ENCODE assay signal across 8 cellular contexts in the genomic region with DNA sequence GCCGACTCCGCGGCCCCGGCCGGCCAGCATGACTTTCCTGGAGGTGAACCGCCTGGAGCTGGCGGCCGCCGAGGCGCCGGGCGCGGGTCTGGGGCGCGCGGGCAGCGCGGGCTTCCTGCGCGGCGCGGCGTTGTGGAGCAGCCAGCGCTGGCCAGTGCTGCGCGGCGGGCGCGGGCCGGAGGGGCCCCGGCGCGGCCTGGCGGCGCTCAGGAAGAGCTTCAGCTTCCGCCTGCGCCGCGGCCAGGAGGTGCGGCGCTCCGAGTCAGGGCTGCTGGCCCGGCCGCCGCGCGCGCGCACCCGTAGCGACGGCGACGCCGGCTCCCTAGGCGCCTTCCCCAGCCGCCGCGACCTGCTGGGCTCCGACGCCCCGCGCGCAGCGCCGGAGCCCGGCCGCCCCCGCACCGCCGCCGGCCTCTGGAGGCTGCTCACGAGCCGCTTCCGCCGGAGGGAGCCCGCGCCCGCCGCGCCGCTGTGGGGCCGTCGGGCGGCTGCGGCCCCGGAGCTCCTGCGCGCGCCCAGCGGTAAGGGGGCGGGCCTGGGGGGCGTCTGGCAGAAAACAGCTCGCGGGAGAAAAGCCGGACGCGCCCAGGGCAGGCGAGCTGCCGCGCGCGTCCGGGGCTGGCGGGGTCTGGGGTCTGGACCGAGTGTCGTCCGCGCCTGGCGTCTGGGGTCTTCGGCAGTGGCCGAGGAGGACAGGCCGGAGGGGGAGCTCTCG. TPM values are rescaled to one million over a fixed set of nuclear protein-coding genes. Genes with fewer than 3 reads are reported as not detected.
DNase-seq lines count a peak whose midpoint lies in the region; ATAC-seq, FAIRE-seq and TF ChIP-seq lines count a peak whose summit lies in the region.

No MANE protein-coding gene starts in this region.

- no peaks in the 10 kb centered on the region for H3K9me3 ChIP-seq in DND-41 (ENCODE audit: insufficient read depth, low read length, severe bottlenecking)
- no peaks in the 10 kb centered on the region for H3K9me3 ChIP-seq in pancreas

- 19 to 27% methylated on average over 69 to 114 of the region's 114 CpGs for WGBS in pancreas, 2 donors

- H3K4me1 Mint-ChIP-seq in WTC11, result peaks cover 23% of the 10 kb centered on the region

- H3K27ac ChIP-seq in DND-41 (ENCODE audit: low read length), result no peak overlapping the region
- H3K27ac ChIP-seq in pancreas, result no peak overlapping the region

- no peak for TF ChIP-seq POLR2A in erythroblast (IDR thresholded peaks at IDR 0.05; ENCODE audit: low read length)

- H3K36me3 ChIP-seq in DND-41 (ENCODE audit: insufficient read depth, low read length), result peaks cover 3% of the 10 kb centered on the region; the same call in 1 of the 2 replicates
- peaks cover 0 to 21% (median 12%) of the 10 kb centered on the region in 3 donors for H3K36me3 ChIP-seq in pancreas

- TF ChIP-seq CTCF in DND-41 (IDR thresholded peaks at IDR 0.05; ENCODE audit: borderline replicate concordance, extremely low read depth, low read length, poor library complexity, severe bottlenecking) (no peak), WTC11 (IDR thresholded peaks at IDR 0.05) (no peak), pancreas (IDR thresholded peaks at IDR 0.05) (no peak)

- peaks cover 15% of the 10 kb centered on the region for H3K36me3 Mint-ChIP-seq in WTC11

- H3K4me2 ChIP-seq in DND-41 (ENCODE audit: insufficient read depth, low read length), result peak overlapping the region; percentile 88; the same call in 1 of the 2 replicates

- H3K9me3 Mint-ChIP-seq in WTC11, result no peaks in the 10 kb centered on the region

- intact Hi-C loops in pancreas (cut with DNase I), result no loop called here

- H2AFZ ChIP-seq in DND-41 (ENCODE audit: low read depth, low read length), result no peak overlapping the region

- peaks cover 16% of the 10 kb centered on the region for H4K20me1 ChIP-seq in DND-41 (ENCODE audit: insufficient read depth, low read length)

- no peak overlapping the region; the same call in 1 of the 2 replicates for H3K9ac ChIP-seq in DND-41 (ENCODE audit: low read depth, low read length)

- POLR2A ChIA-PET in WTC11 (lab: Charles Lee), result interaction anchor here (0.8 kb wide), 1 partner anchor 52 kb away, joined by 3 read pairs; no protein-coding TSS in a partner anchor

- peak; percentile 22 for DNase-seq in DND-41
- peak; percentile 46 for DNase-seq in WTC11 (ENCODE audit: low spot score)
- peak; percentile 55 to 57 for DNase-seq in erythroblast (lab: John Stamatoyannopoulos, UW)
- peak in 1 of 6 donors; percentile 76 for DNase-seq in pancreas
- DNase-seq in NCI-H524 treated with DMSO at 0.1 percent for 48 hours (lab: John Stamatoyannopoulos, UW), result no peak
- no peak for DNase-seq in SW480 (ENCODE audit: low spot score)

- CTCF ChIA-PET in WTC11 (lab: Charles Lee), result interaction anchor here (0.8 to 9.9 kb wide), 20 partner anchors 9 to 134 kb away, joined by 3 to 118 read pairs (median 4); a partner anchor contains a TSS

- no peak overlapping the region; the same call in 1 of the 2 replicates for H3K27ac Mint-ChIP-seq in WTC11

- no peak for FAIRE-seq in pancreas (lab: Jason Lieb, UNC)

- no peaks in the 10 kb centered on the region for H3K27me3 ChIP-seq in DND-41 (ENCODE audit: insufficient read depth, low read length, poor library complexity)
- no peaks in the 10 kb centered on the region for H3K27me3 ChIP-seq in pancreas

- H3K4me3 Mint-ChIP-seq in WTC11, result peak overlapping the region; percentile 60

- H3K4me1 ChIP-seq in DND-41 (ENCODE audit: insufficient read depth, low read length), result peaks cover 35% of the 10 kb centered on the region
- peaks cover 4 to 20% (median 13%) of the 10 kb centered on the region in 3 donors for H3K4me1 ChIP-seq in pancreas

- ATAC-seq in DND-41 (ENCODE audit: insufficient read depth, low read depth) (0 out of 3 replicates have a peak, but pooled peaks have one; percentile 4), WTC11 (peak; percentile 11), pancreas (peak in 2 of 4 donors; percentile 4 to 24), HG03460 (IDR thresholded peaks at IDR 0.05; ENCODE audit: unreplicated experiment) (no peak), GM21390 (IDR thresholded peaks at IDR 0.05; ENCODE audit: unreplicated experiment) (no peak)

- peaks cover 9% of the 10 kb centered on the region for H3K27me3 Mint-ChIP-seq in WTC11 (ENCODE audit: low read depth)

- H3K4me3 ChIP-seq in DND-41 (ENCODE audit: low read depth in 1 of 2, low read length in 2 of 2), result peak overlapping the region in 1 of 2 experiments; percentile 29; a peak in 1 of 4 replicates
- H3K4me3 ChIP-seq in pancreas, result peak overlapping the region in 3 of 4 donors; percentile 14 to 38 (median 23)

- peaks cover 18% of the 10 kb centered on the region for H3K79me2 ChIP-seq in DND-41 (ENCODE audit: insufficient read depth, low read length)

TF ChIP-seq in WTC11, 78 proteins besides CTCF, POLR2A, EP300 and RAD21 (continues in another document):
- TF ChIP-seq, protein P1, sequence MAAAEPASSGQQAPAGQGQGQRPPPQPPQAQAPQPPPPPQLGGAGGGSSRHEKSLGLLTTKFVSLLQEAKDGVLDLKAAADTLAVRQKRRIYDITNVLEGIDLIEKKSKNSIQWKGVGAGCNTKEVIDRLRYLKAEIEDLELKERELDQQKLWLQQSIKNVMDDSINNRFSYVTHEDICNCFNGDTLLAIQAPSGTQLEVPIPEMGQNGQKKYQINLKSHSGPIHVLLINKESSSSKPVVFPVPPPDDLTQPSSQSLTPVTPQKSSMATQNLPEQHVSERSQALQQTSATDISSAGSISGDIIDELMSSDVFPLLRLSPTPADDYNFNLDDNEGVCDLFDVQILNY (CRISPR knock-in tag; IDR thresholded peaks at IDR 0.05), result no peak
- TF ChIP-seq ZNF396 (CRISPR knock-in tag; IDR thresholded peaks at IDR 0.05; ENCODE audit: borderline replicate concordance), result no peak
- TF ChIP-seq, protein P2, sequence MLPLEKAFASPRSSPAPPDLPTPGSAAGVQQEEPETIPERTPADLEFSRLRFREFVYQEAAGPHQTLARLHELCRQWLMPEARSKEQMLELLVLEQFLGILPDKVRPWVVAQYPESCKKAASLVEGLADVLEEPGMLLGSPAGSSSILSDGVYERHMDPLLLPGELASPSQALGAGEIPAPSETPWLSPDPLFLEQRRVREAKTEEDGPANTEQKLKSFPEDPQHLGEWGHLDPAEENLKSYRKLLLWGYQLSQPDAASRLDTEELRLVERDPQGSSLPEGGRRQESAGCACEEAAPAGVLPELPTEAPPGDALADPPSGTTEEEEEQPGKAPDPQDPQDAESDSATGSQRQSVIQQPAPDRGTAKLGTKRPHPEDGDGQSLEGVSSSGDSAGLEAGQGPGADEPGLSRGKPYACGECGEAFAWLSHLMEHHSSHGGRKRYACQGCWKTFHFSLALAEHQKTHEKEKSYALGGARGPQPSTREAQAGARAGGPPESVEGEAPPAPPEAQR (CRISPR knock-in tag; IDR thresholded peaks at IDR 0.05), result no peak
- no peak for TF ChIP-seq ZNF121 (CRISPR knock-in tag; IDR thresholded peaks at IDR 0.05)
- no peak for TF ChIP-seq SMAD4 (CRISPR knock-in tag; IDR thresholded peaks at IDR 0.05)
- no peak for TF ChIP-seq HMGA2 (CRISPR knock-in tag; IDR thresholded peaks at IDR 0.05)
- TF ChIP-seq, protein P3, sequence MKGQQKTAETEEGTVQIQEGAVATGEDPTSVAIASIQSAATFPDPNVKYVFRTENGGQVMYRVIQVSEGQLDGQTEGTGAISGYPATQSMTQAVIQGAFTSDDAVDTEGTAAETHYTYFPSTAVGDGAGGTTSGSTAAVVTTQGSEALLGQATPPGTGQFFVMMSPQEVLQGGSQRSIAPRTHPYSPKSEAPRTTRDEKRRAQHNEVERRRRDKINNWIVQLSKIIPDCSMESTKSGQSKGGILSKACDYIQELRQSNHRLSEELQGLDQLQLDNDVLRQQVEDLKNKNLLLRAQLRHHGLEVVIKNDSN (CRISPR knock-in tag; IDR thresholded peaks at IDR 0.05), result no peak
- no peak for TF ChIP-seq NFATC4 (CRISPR knock-in tag; IDR thresholded peaks at IDR 0.05)
- no peak for TF ChIP-seq SOX15 (CRISPR knock-in tag; IDR thresholded peaks at IDR 0.05)
- no peak for TF ChIP-seq ZNF317 (CRISPR knock-in tag; IDR thresholded peaks at IDR 0.05; ENCODE audit: borderline replicate concordance, low read depth)
- no peak for TF ChIP-seq NR1H2 (CRISPR knock-in tag; IDR thresholded peaks at IDR 0.05)

RNA-seq across cellular contexts. Expression of a gene that starts 29.0 kb away (rescaled TPM):
- 107 to 163 TPM (median 113 TPM) in 3 replicates for total RNA-seq in WTC11 (2021)
- total RNA-seq in pancreas, result 10 to 100 TPM; 41.5 to 81.0 (median 54.7) TPM
- polyA plus RNA-seq in pancreas, result 10 to 100 TPM; 89.8 to 93.9 TPM

RNA-seq across cellular contexts. Expression of a gene that starts 32.0 kb away (rescaled TPM):
- total RNA-seq in WTC11 (2021) (61.3 to 72.8 TPM (median 62.5 TPM) in 3 replicates), pancreas (10 to 100 TPM; 34.5 to 49.8 (median 39.3) TPM)
- 100 to 1,000 TPM in 1 of 2 donors, 10 to 100 TPM in 1; 52.8 to 103 TPM for polyA plus RNA-seq in pancreas

RNA-seq across cellular contexts. Expression of a gene that starts 34.7 kb away (rescaled TPM):
- total RNA-seq in WTC11 (2021), result 62.1 to 70.2 TPM (median 67.7 TPM) in 3 replicates
- 10 to 100 TPM; 23.5 to 51.1 (median 35.9) TPM for total RNA-seq in pancreas
- 100 to 1,000 TPM; 178 to 265 TPM for polyA plus RNA-seq in pancreas

RNA-seq across cellular contexts. Expression of a gene that starts 52.2 kb away (rescaled TPM):
- 0.27 to 0.55 TPM in 2 of 3 replicates, not detected in the other for total RNA-seq in WTC11 (2021)
- not detected for total RNA-seq in pancreas
- not detected for polyA plus RNA-seq in pancreas

RNA-seq across cellular contexts. Expression of a gene that starts 55.9 kb away (rescaled TPM):
- total RNA-seq in WTC11 (2021) (131 to 164 TPM (median 131 TPM) in 3 replicates), pancreas (100 to 1,000 TPM in 1 of 6 donors, 10 to 100 TPM in 5; 69.2 to 117 (median 85.5) TPM)
- polyA plus RNA-seq in pancreas, result 100 to 1,000 TPM; 188 to 211 TPM

Comparison
In these comparisons a context has a peak if more than half of its experiments do, and no peak if none do; other contexts are left out.
1. ATAC-seq: peak in DND-41 (single experiment) and WTC11 (single experiment); none in HG03460 (single experiment) and GM21390 (single experiment).
2. DNase-seq: peak in DND-41 (single experiment), WTC11 (single experiment) and erythroblast (2 of 2); none in NCI-H524 treated with DMSO at 0.1 percent for 48 hours (single experiment) and SW480 (single experiment).